Comparison of ENCODE assay signal across 1 cellular context in the genomic region with DNA sequence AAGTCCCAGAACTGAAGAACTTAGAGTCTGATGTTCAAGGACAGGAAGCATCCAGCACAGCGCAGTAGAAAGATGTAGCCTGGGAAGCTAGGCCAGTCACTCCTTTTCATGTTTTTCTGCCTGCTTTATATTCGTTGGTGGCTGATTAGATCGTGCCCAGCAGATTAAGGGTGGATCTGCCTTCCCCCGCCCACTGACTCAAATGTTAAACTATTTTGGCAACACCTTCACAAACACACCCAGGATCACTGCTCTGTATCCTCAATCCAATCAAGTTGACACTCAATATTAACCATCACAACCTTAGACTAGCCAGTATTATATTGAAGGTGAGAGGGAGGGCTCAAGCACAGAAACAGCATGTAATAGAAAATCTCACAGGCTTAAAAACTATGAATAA.
TF ChIP-seq lines count a peak whose summit lies in the region.

No MANE protein-coding gene starts in this region.

TF ChIP-seq in HCT116, 20 proteins besides CTCF, POLR2A, EP300 and RAD21:
- TF ChIP-seq FOSL1 (IDR thresholded peaks at IDR 0.05; ENCODE audit: low read depth) (no peak), YY1 (IDR thresholded peaks at IDR 0.05; ENCODE audit: extremely low read depth, insufficient replicate concordance, low read depth, low read length) (no peak), POLR2AphosphoS5 (IDR thresholded peaks at IDR 0.05; ENCODE audit: low read depth, low read length) (no peak), JUND (IDR thresholded peaks at IDR 0.05) (no peak), CEBPB (IDR thresholded peaks at IDR 0.05; ENCODE audit: low read depth) (no peak), TCF7L2 (IDR thresholded peaks at IDR 0.05; ENCODE audit: borderline replicate concordance, extremely low read depth, insufficient read depth, insufficient read length) (no peak), SIN3A (IDR thresholded peaks at IDR 0.05; ENCODE audit: low read depth) (no peak), ZNF274 (IDR thresholded peaks at IDR 0.05; ENCODE audit: low read depth, low read length) (no peak), EGR1 (IDR thresholded peaks at IDR 0.05; ENCODE audit: low read depth) (no peak), SRF (IDR thresholded peaks at IDR 0.05; ENCODE audit: low read depth) (no peak), EZH2phosphoT487 (IDR thresholded peaks at IDR 0.05; ENCODE audit: borderline replicate concordance) (no peak), SP1 (IDR thresholded peaks at IDR 0.05; ENCODE audit: low read depth) (no peak), CBX3 (IDR thresholded peaks at IDR 0.05; ENCODE audit: low read depth) (no peak), ELF1 (IDR thresholded peaks at IDR 0.05; ENCODE audit: borderline replicate concordance, low read depth) (no peak)
- TF ChIP-seq, protein P1, sequence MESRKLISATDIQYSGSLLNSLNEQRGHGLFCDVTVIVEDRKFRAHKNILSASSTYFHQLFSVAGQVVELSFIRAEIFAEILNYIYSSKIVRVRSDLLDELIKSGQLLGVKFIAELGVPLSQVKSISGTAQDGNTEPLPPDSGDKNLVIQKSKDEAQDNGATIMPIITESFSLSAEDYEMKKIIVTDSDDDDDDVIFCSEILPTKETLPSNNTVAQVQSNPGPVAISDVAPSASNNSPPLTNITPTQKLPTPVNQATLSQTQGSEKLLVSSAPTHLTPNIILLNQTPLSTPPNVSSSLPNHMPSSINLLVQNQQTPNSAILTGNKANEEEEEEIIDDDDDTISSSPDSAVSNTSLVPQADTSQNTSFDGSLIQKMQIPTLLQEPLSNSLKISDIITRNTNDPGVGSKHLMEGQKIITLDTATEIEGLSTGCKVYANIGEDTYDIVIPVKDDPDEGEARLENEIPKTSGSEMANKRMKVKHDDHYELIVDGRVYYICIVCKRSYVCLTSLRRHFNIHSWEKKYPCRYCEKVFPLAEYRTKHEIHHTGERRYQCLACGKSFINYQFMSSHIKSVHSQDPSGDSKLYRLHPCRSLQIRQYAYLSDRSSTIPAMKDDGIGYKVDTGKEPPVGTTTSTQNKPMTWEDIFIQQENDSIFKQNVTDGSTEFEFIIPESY (IDR thresholded peaks at IDR 0.05; ENCODE audit: extremely low read depth, insufficient replicate concordance, low read length) = no peak
- TF ChIP-seq, protein P2, sequence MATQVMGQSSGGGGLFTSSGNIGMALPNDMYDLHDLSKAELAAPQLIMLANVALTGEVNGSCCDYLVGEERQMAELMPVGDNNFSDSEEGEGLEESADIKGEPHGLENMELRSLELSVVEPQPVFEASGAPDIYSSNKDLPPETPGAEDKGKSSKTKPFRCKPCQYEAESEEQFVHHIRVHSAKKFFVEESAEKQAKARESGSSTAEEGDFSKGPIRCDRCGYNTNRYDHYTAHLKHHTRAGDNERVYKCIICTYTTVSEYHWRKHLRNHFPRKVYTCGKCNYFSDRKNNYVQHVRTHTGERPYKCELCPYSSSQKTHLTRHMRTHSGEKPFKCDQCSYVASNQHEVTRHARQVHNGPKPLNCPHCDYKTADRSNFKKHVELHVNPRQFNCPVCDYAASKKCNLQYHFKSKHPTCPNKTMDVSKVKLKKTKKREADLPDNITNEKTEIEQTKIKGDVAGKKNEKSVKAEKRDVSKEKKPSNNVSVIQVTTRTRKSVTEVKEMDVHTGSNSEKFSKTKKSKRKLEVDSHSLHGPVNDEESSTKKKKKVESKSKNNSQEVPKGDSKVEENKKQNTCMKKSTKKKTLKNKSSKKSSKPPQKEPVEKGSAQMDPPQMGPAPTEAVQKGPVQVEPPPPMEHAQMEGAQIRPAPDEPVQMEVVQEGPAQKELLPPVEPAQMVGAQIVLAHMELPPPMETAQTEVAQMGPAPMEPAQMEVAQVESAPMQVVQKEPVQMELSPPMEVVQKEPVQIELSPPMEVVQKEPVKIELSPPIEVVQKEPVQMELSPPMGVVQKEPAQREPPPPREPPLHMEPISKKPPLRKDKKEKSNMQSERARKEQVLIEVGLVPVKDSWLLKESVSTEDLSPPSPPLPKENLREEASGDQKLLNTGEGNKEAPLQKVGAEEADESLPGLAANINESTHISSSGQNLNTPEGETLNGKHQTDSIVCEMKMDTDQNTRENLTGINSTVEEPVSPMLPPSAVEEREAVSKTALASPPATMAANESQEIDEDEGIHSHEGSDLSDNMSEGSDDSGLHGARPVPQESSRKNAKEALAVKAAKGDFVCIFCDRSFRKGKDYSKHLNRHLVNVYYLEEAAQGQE (IDR thresholded peaks at IDR 0.05; ENCODE audit: low read depth) = no peak
- TF ChIP-seq, protein P3, sequence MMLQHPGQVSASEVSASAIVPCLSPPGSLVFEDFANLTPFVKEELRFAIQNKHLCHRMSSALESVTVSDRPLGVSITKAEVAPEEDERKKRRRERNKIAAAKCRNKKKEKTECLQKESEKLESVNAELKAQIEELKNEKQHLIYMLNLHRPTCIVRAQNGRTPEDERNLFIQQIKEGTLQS (IDR thresholded peaks at IDR 0.05) = no peak
- TF ChIP-seq, protein P4, sequence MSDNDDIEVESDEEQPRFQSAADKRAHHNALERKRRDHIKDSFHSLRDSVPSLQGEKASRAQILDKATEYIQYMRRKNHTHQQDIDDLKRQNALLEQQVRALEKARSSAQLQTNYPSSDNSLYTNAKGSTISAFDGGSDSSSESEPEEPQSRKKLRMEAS (IDR thresholded peaks at IDR 0.05) = no peak
